ENCODE assay signal across 16 cellular contexts in genomic region chr20:35443003-35443402, GRCh38. TPM values are rescaled to one million over a fixed set of nuclear protein-coding genes. Genes with fewer than 3 reads are reported as not detected.
DNase-seq lines count a peak whose midpoint lies in the region; ATAC-seq and TF ChIP-seq lines count a peak whose summit lies in the region.
"Had no signal": no experiment of that assay in that cellular context is flagged by ENCODE, and none has a peak within 500 bp of the region (broad histone marks: within the 10 kb centered on the region; RNA-seq: fewer than 3 reads in every experiment).

No MANE protein-coding gene starts in this region.

- no peak overlapping the region for H3K4me3 ChIP-seq in brain microvascular endothelial cell (ENCODE audit: low read depth, low read length)
- H3K4me3 ChIP-seq: lung, stomach had no signal

- no peaks in the 10 kb centered on the region for H3K27me3 ChIP-seq in brain microvascular endothelial cell (replicated peaks)
- H3K27me3 ChIP-seq: stomach had no signal

- H3K36me3 ChIP-seq in brain microvascular endothelial cell (replicated peaks) = no peaks in the 10 kb centered on the region
- H3K36me3 ChIP-seq: stomach had no signal

- no peak for ATAC-seq in GM21717 (IDR thresholded peaks at IDR 0.05; ENCODE audit: unreplicated experiment)

- TF ChIP-seq CTCF in brain microvascular endothelial cell (IDR thresholded peaks at IDR 0.05; ENCODE audit: low read depth, low read length, missing control alignments) = no peak

- peak; percentile 94 for DNase-seq in EH (ENCODE audit: low read depth)
- peak; percentile 78 for DNase-seq in LHCN-M2 (ENCODE audit: low read depth)
- peak; percentile 57 for DNase-seq in brain microvascular endothelial cell
- DNase-seq in myocyte (ENCODE audit: low read depth) = peak; percentile 57
- no peak for DNase-seq in T-helper 1 cell
- DNase-seq in stimulated activated CD4-positive, alpha-beta T cell treated with anti-CD3 and anti-CD28 coated beads, Interleukin-12 subunit alpha, Interleukin-12 subunit beta, amount 100 ng/mL, for 4 hours = no peak
- DNase-seq in NAMALWA (ENCODE audit: low spot score) = no peak
- DNase-seq: activated naive CD4-positive, alpha-beta T cell treated with anti-CD3 and anti-CD28 coated beads, Interleukin-2, amount 50 U/mL, for 16 hours; cerebellar nuclear complex; erythroblast; NCI-H187; NCI-H748 treated with DMSO at 0.1 percent for 48 hours; stomach had no signal

- in situ Hi-C loops in brain microvascular endothelial cell (cut with HindIII; ENCODE audit: low pct_ligation_motif_present, low sequenced_read_pairs) = no loop called here

- H3K27ac ChIP-seq in brain microvascular endothelial cell = peak overlapping the region; percentile 30
- H3K27ac ChIP-seq: stomach, VCaP had no signal

RNA-seq across cellular contexts. Expression of gene GDF5, which starts 5.0 kb away (rescaled TPM):
- total RNA-seq in LHCN-M2 (2014; rRNA removed) (2.5 and 3.9 TPM in 2 replicates), myocyte (2.9 and 4.0 TPM in 2 replicates)
- polyA plus RNA-seq in LHCN-M2 (2012) = 1.7 TPM
- polyA plus RNA-seq in myocyte (2012) = 0.16 TPM

RNA-seq across cellular contexts. Expression of gene CEP250, which starts 12.4 kb away (rescaled TPM):
- total RNA-seq in LHCN-M2 (2014; rRNA removed) (50.3 and 64.0 TPM in 2 replicates), myocyte (28.9 and 37.6 TPM in 2 replicates)
- polyA plus RNA-seq in LHCN-M2 (2012) = 33.7 TPM
- 25.6 TPM for polyA plus RNA-seq in myocyte (2012)

RNA-seq across cellular contexts. Expression of gene UQCC1, which starts 31.2 kb away (rescaled TPM):
- total RNA-seq in LHCN-M2 (2014; rRNA removed) (50.8 and 61.2 TPM in 2 replicates), myocyte (54.8 and 75.1 TPM in 2 replicates)
- polyA plus RNA-seq in LHCN-M2 (2012) = 35.4 TPM
- 43.6 TPM for polyA plus RNA-seq in myocyte (2012)

Comparison
In these comparisons a context has a peak if more than half of its experiments do, and no peak if none do; other contexts are left out.
1. DNase-seq: peak in EH (single experiment), LHCN-M2 (single experiment), brain microvascular endothelial cell (single experiment) and myocyte (single experiment); none in T-helper 1 cell (0 of 5), stimulated activated CD4-positive, alpha-beta T cell treated with anti-CD3 and anti-CD28 coated beads, Interleukin-12 subunit alpha, Interleukin-12 subunit beta, amount 100 ng/mL, for 4 hours (single experiment) and NAMALWA (single experiment).